In the genomic region with DNA sequence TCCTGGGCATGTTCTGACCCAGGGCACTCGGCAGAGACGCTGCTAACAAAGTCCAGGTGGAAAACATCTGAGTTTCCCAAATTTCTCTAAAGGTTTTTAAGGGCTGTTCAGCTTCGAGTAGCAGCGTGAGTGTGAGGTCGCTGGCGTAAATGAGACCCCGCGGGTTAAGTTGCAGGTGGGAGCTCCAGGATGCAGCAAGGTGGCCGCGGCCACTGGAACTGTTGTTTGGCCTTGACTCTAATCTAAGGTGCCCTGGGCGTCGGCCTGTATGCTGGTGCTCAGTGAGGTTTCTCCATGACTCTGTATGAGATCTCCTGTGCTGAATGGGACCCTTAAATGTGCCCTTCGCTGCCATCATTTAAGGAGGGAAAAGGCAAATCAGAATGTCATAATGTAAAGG, we compare ENCODE assay signal across 18 cellular contexts. TPM values are rescaled to one million over a fixed set of nuclear protein-coding genes. Genes with fewer than 3 reads are reported as not detected.
DNase-seq lines count a peak whose midpoint lies in the region; ATAC-seq and TF ChIP-seq lines count a peak whose summit lies in the region.
"Had no signal": no experiment of that assay in that cellular context is flagged by ENCODE, and none has a peak within 500 bp of the region (broad histone marks: within the 10 kb centered on the region; RNA-seq: fewer than 3 reads in every experiment).

No MANE protein-coding gene starts in this region.

- H3K36me3 ChIP-seq in left ventricle myocardium inferior (peaks cover 26% of the 10 kb centered on the region), mesenchymal stem cell (ENCODE audit: control insufficient read depth in 1 of 2, insufficient read depth in 2 of 2, low read depth in 1 of 2, low read length in 2 of 2) (peaks cover 36 to 40% of the 10 kb centered on the region in 2 experiments)

- peak overlapping the region; percentile 14 for H3K9ac ChIP-seq in mesenchymal stem cell (ENCODE audit: low read length)

- ATAC-seq in Right ventricle myocardium superior (ENCODE audit: poor library complexity), result no peak
- ATAC-seq in left lobe of liver, result no peak
- ATAC-seq: GM23338, HCT116 had no signal

- no peak overlapping the region for H3K23ac ChIP-seq in mesenchymal stem cell (ENCODE audit: low read length in 2 of 2)

- no peak overlapping the region for H2AFZ ChIP-seq in mesenchymal stem cell (ENCODE audit: low read depth, low read length)
- H2AFZ ChIP-seq: GM23338 had no signal

- H3K14ac ChIP-seq in mesenchymal stem cell (ENCODE audit: low read length in 2 of 2), result no peak overlapping the region

- DNase-seq in left ventricle myocardium inferior, result no peak
- no peak for DNase-seq in Right ventricle myocardium superior
- DNase-seq in coronary artery (ENCODE audit: low spot score), result peak; percentile 31
- no peak for DNase-seq in mesenchymal stem cell
- DNase-seq in GDM1 (lab: John Stamatoyannopoulos, UW), result no peak
- no peak for DNase-seq in left lobe of liver (ENCODE audit: low spot score)
- DNase-seq in HK-2 (ENCODE audit: unreplicated experiment), result no peak
- DNase-seq: CD4-positive, CD25-positive, alpha-beta regulatory T cell; DMS79; NCI-H1105 treated with DMSO at 0.1 percent for 48 hours; NCI-H187; NCI-H446; NCI-H69; OCI-M1; RPMI8226; SJCRH30 had no signal

- no peak overlapping the region for H2BK120ac ChIP-seq in mesenchymal stem cell (ENCODE audit: low read depth, low read length)

- H3K18ac ChIP-seq in mesenchymal stem cell (ENCODE audit: low read depth in 1 of 2, low read length in 2 of 2), result no peak overlapping the region

- H3K9me3 ChIP-seq in left ventricle myocardium inferior (replicated peaks) (no peaks in the 10 kb centered on the region), mesenchymal stem cell (ENCODE audit: control insufficient read depth, low read length) (no peaks in the 10 kb centered on the region)
- H3K9me3 ChIP-seq: SJCRH30 had no signal

- no peak for TF ChIP-seq CTCF in left ventricle myocardium inferior (IDR thresholded peaks at IDR 0.05; ENCODE audit: borderline replicate concordance)
- no peak for TF ChIP-seq CTCF in coronary artery (IDR thresholded peaks at IDR 0.05)

- H2BK12ac ChIP-seq in mesenchymal stem cell (ENCODE audit: low read length in 2 of 2), result no peak overlapping the region

- WGBS in mesenchymal stem cell, result 91% methylated on average over 13 of the region's 13 CpGs

- H2BK5ac ChIP-seq in mesenchymal stem cell (ENCODE audit: low read depth, low read length, poor library complexity, severe bottlenecking), result no peak overlapping the region

- H3K4me1 ChIP-seq in left ventricle myocardium inferior, result peaks cover 79% of the 10 kb centered on the region
- peaks cover 7% of the 10 kb centered on the region for H3K4me1 ChIP-seq in mesenchymal stem cell (ENCODE audit: control insufficient read depth, insufficient read depth, low read depth, low read length)
- H3K4me1 ChIP-seq: SJCRH30 had no signal

- no peak overlapping the region for H4K91ac ChIP-seq in mesenchymal stem cell (ENCODE audit: low read length)

- intact Hi-C loops in left ventricle myocardium inferior (cut with micrococcal nuclease), result no loop called here
- intact Hi-C loops in Right ventricle myocardium superior (cut with DNase I), result no loop called here

- H3K79me1 ChIP-seq in mesenchymal stem cell (replicated peaks; ENCODE audit: low read length, poor library complexity, severe bottlenecking), result peaks cover 40% of the 10 kb centered on the region

- no peak overlapping the region for H4K8ac ChIP-seq in mesenchymal stem cell (ENCODE audit: low read length)

- H3K4me3 ChIP-seq in left ventricle myocardium inferior (no peak overlapping the region), coronary artery (no peak overlapping the region), mesenchymal stem cell (ENCODE audit: insufficient read depth in 1 of 2, low read depth in 1 of 2, low read length in 2 of 2) (no peak overlapping the region)
- H3K4me3 ChIP-seq: GM23338, SJCRH30 had no signal

- H3K4me2 ChIP-seq in mesenchymal stem cell (ENCODE audit: low read length, poor library complexity, severe bottlenecking), result no peak overlapping the region
- H3K4me2 ChIP-seq: GM23338 had no signal

- H3K27me3 ChIP-seq in left ventricle myocardium inferior (ENCODE audit: low read depth) (no peaks in the 10 kb centered on the region), mesenchymal stem cell (ENCODE audit: control insufficient read depth in 1 of 2, insufficient read depth in 1 of 2, low read length in 2 of 2) (no peaks in the 10 kb centered on the region)
- H3K27me3 ChIP-seq: SJCRH30 had no signal

- H3K4ac ChIP-seq in mesenchymal stem cell (ENCODE audit: low read depth in 1 of 2, low read length in 2 of 2), result no peak overlapping the region

- peak overlapping the region; percentile 16 for H3K27ac ChIP-seq in left ventricle myocardium inferior (replicated peaks)
- no peak overlapping the region for H3K27ac ChIP-seq in coronary artery
- H3K27ac ChIP-seq in mesenchymal stem cell (ENCODE audit: low read length, poor library complexity, severe bottlenecking), result no peak overlapping the region
- H3K27ac ChIP-seq: SJCRH30 had no signal

- H2BK15ac ChIP-seq in mesenchymal stem cell (ENCODE audit: low read depth, poor library complexity, severe bottlenecking), result no peak overlapping the region

- H2AK5ac ChIP-seq in mesenchymal stem cell (ENCODE audit: low read length, severe bottlenecking), result no peak overlapping the region

RNA-seq across cellular contexts. Expression of a gene that starts 50.7 kb away (rescaled TPM):
- total RNA-seq in left ventricle myocardium inferior (17.1 TPM), Right ventricle myocardium superior (18.9 TPM), left lobe of liver (6.6 TPM)
- 62.4 TPM for polyA plus RNA-seq in mesenchymal stem cell (2013, experiment 1 of 2)
- 63.9 TPM for polyA plus RNA-seq in mesenchymal stem cell (2013, experiment 2 of 2)
